Comparison of ENCODE assay signal across 22 cellular contexts in genomic region chr4:76708986-76709385, GRCh38.
DNase-seq lines count a peak whose midpoint lies in the region; ATAC-seq and TF ChIP-seq lines count a peak whose summit lies in the region.
"Had no signal": no experiment of that assay in that cellular context is flagged by ENCODE, and none has a peak within 500 bp of the region (broad histone marks: within the 10 kb centered on the region; RNA-seq: fewer than 3 reads in every experiment).

No MANE protein-coding gene starts in this region.

- H3K27me3 ChIP-seq in lower lobe of right lung (ENCODE audit: low read depth): no peaks in the 10 kb centered on the region
- H3K27me3 ChIP-seq: neutrophil had no signal

- H3K27ac Mint-ChIP-seq in brain: peak overlapping the region in 4 of 5 experiments; percentile 52 to 90 (median 81)
- no peak overlapping the region for H3K27ac Mint-ChIP-seq in CD14-positive monocyte
- no peak overlapping the region for H3K27ac Mint-ChIP-seq in activated CD8-positive, alpha-beta T cell treated with anti-CD3 and anti-CD28 coated beads, Interleukin-2, amount 10 ng/mL, durations not matched to agents 7 days and 5 days
- H3K27ac Mint-ChIP-seq: activated naive CD4-positive, alpha-beta T cell treated with anti-CD3 and anti-CD28 coated beads, Interleukin-2, amount 50 U/mL, for 72 hours; B cell had no signal

- H3K27me3 Mint-ChIP-seq in brain (no peaks in the 10 kb centered on the region), CD14-positive monocyte (ENCODE audit: low read depth in 3 of 3) (peaks cover 0 to 4% (median 0%) of the 10 kb centered on the region in 3 donors)
- H3K27me3 Mint-ChIP-seq in activated CD8-positive, alpha-beta T cell treated with anti-CD3 and anti-CD28 coated beads, Interleukin-2, amount 10 ng/mL, durations not matched to agents 7 days and 5 days (ENCODE audit: low read depth): peaks cover 15% of the 10 kb centered on the region

- POLR2A ChIA-PET in activated CD8-positive, alpha-beta T cell treated with anti-CD3 and anti-CD28 coated beads, Interleukin-2, amount 10 ng/mL, durations not matched to agents 7 days and 5 days (lab: Charles Lee): no interaction called here

- H3K4me3 Mint-ChIP-seq in brain: no peak overlapping the region
- H3K4me3 Mint-ChIP-seq in CD14-positive monocyte: no peak overlapping the region
- H3K4me3 Mint-ChIP-seq in activated CD8-positive, alpha-beta T cell treated with anti-CD3 and anti-CD28 coated beads, Interleukin-2, amount 10 ng/mL, durations not matched to agents 7 days and 5 days: no peak overlapping the region
- H3K4me3 Mint-ChIP-seq: B cell had no signal

- intact Hi-C loops in lower lobe of right lung (cut with DNase I): no loop called here
- intact Hi-C loops in CD14-positive monocyte (cut with micrococcal nuclease): no loop called here

- H3K36me3 ChIP-seq in lower lobe of right lung: peaks cover 16% of the 10 kb centered on the region
- H3K36me3 ChIP-seq: neutrophil had no signal

- H3K4me1 Mint-ChIP-seq in brain (peaks cover 41% of the 10 kb centered on the region), CD14-positive monocyte (peaks cover 1% of the 10 kb centered on the region)
- H3K4me1 Mint-ChIP-seq in activated CD8-positive, alpha-beta T cell treated with anti-CD3 and anti-CD28 coated beads, Interleukin-2, amount 10 ng/mL, durations not matched to agents 7 days and 5 days (ENCODE audit: low read depth): no peaks in the 10 kb centered on the region
- H3K4me1 Mint-ChIP-seq: B cell had no signal

- DNase-seq in LHCN-M2 (ENCODE audit: low read depth): peak; percentile 54
- no peak for DNase-seq in lower lobe of right lung
- no peak for DNase-seq in CD14-positive monocyte (ENCODE audit: low spot score)
- DNase-seq in activated CD8-positive, alpha-beta T cell treated with anti-CD3 and anti-CD28 coated beads, Interleukin-2, amount 10 ng/mL, durations not matched to agents 7 days and 5 days: no peak
- no peak for DNase-seq in NCI-H2227 (lab: John Stamatoyannopoulos, UW; ENCODE audit: unreplicated experiment)
- DNase-seq: activated CD4-positive, CD25-positive, alpha-beta regulatory T cell; DMS53; H7; heart right ventricle; left colon; NCI-H1105 treated with DMSO at 0.1 percent for 48 hours; NCI-H345; OCI-M1; SW 1271 had no signal

- TF ChIP-seq CTCF in brain (conservative IDR thresholded peaks at IDR 0.05) (no peak), lower lobe of right lung (IDR thresholded peaks at IDR 0.05) (no peak), CD14-positive monocyte (IDR thresholded peaks at IDR 0.05) (no peak)

- H3K4me3 ChIP-seq in lower lobe of right lung: no peak overlapping the region
- H3K4me3 ChIP-seq: heart right ventricle, K562, skin epidermis had no signal

- no peaks in the 10 kb centered on the region for H3K9me3 ChIP-seq in lower lobe of right lung
- H3K9me3 ChIP-seq: heart right ventricle, neutrophil had no signal

- peaks cover 29% of the 10 kb centered on the region for H3K36me3 Mint-ChIP-seq in brain
- no peaks in the 10 kb centered on the region for H3K36me3 Mint-ChIP-seq in CD14-positive monocyte
- H3K36me3 Mint-ChIP-seq in activated CD8-positive, alpha-beta T cell treated with anti-CD3 and anti-CD28 coated beads, Interleukin-2, amount 10 ng/mL, durations not matched to agents 7 days and 5 days (ENCODE audit: low read depth): no peaks in the 10 kb centered on the region
- H3K36me3 Mint-ChIP-seq: activated naive CD4-positive, alpha-beta T cell treated with anti-CD3 and anti-CD28 coated beads, Interleukin-2, amount 50 U/mL, for 72 hours had no signal

- peak overlapping the region; percentile 44 for H3K27ac ChIP-seq in lower lobe of right lung
- H3K27ac ChIP-seq in temporal lobe (ENCODE audit: low read depth, low read length): peak overlapping the region; percentile 31
- H3K27ac ChIP-seq: neutrophil, skin epidermis had no signal

- H3K9me3 Mint-ChIP-seq in brain: peaks cover 0 to 4% (median 0%) of the 10 kb centered on the region in 5 experiments
- H3K9me3 Mint-ChIP-seq in CD14-positive monocyte: peaks cover 0 to 3% (median 0%) of the 10 kb centered on the region in 7 donors
- no peaks in the 10 kb centered on the region for H3K9me3 Mint-ChIP-seq in activated CD8-positive, alpha-beta T cell treated with anti-CD3 and anti-CD28 coated beads, Interleukin-2, amount 10 ng/mL, durations not matched to agents 7 days and 5 days (ENCODE audit: insufficient read depth)
- H3K9me3 Mint-ChIP-seq: activated naive CD4-positive, alpha-beta T cell treated with anti-CD3 and anti-CD28 coated beads, Interleukin-2, amount 50 U/mL, for 72 hours had no signal

- CTCF ChIA-PET in activated CD8-positive, alpha-beta T cell treated with anti-CD3 and anti-CD28 coated beads, Interleukin-2, amount 10 ng/mL, durations not matched to agents 7 days and 5 days (lab: Charles Lee): no interaction called here

- no peak for ATAC-seq in lower lobe of right lung
- no peak for ATAC-seq in GM18909 (IDR thresholded peaks at IDR 0.05; ENCODE audit: poor library complexity, unreplicated experiment)
- no peak for ATAC-seq in activated CD8-positive, alpha-beta T cell treated with anti-CD3 and anti-CD28 coated beads, Interleukin-2, amount 10 ng/mL, durations not matched to agents 7 days and 5 days
- ATAC-seq: activated naive CD4-positive, alpha-beta T cell treated with anti-CD3 and anti-CD28 coated beads, Interleukin-2, amount 50 U/mL, for 72 hours; K562; left colon had no signal

- H3K4me1 ChIP-seq in lower lobe of right lung: peaks cover 31% of the 10 kb centered on the region

Comparison
In these comparisons a context has a peak if more than half of its experiments do, and no peak if none do; other contexts are left out.
1. H3K27ac Mint-ChIP-seq: peak in brain (4 of 5); none in CD14-positive monocyte (0 of 7) and activated CD8-positive, alpha-beta T cell treated with anti-CD3 and anti-CD28 coated beads, Interleukin-2, amount 10 ng/mL, durations not matched to agents 7 days and 5 days (single experiment).